In the genomic region with DNA sequence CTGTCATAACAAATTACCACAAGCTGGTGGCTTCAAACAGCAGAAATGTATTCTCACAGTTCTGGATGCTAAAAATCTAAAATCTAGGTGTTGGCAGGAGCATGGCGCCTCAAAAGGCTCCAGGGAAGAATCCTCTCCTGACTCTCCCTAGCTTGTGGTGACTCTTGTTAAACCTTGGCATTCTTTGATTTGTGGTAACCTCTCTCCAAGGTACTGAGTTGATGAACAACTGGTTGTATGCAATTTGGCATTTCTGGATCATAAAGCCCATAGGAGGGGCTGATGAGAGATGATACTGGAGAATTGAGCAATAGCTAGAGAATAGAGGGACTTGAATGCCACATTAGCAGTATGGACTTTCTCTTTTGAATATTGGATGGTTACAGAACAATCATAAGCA, we compare ENCODE assay signal across 22 cellular contexts.
"Had no signal": no experiment of that assay in that cellular context is flagged by ENCODE, and none has a peak within 500 bp of the region (broad histone marks: within the 10 kb centered on the region; RNA-seq: fewer than 3 reads in every experiment).

No MANE protein-coding gene starts in this region.

- H3K9me3 Mint-ChIP-seq: activated CD4-positive, alpha-beta memory T cell treated with anti-CD3 and anti-CD28 coated beads, Interleukin-2, amount 10 ng/mL, durations not matched to agents 7 days and 5 days; activated naive CD4-positive, alpha-beta T cell treated with anti-CD3 and anti-CD28 coated beads for 36 hours; T-helper 2 cell treated with Interferon-gamma antibody and Interleukin-4, amounts not matched to agents 5 μg/mL and 100 μg/mL, for 36 hours; type B pancreatic cell had no signal

- H3K4me1 ChIP-seq: gastrocnemius medialis, pancreas, sigmoid colon, testis had no signal

- H3K36me3 ChIP-seq: gastrocnemius medialis, neutrophil, pancreas, sigmoid colon, stomach had no signal

- H3K27me3 ChIP-seq: gastrocnemius medialis, neutrophil, pancreas, sigmoid colon, stomach, testis had no signal

- H3K4me3 ChIP-seq: gastrocnemius medialis, pancreas, sigmoid colon, stomach, testis had no signal

- H3K36me3 Mint-ChIP-seq: activated CD8-positive, alpha-beta memory T cell treated with anti-CD3 and anti-CD28 coated beads, Interleukin-2, amount 10 ng/mL, durations not matched to agents 7 days and 5 days; natural killer cell; stimulated activated effector memory CD8-positive, alpha-beta T cell treated with anti-CD3 and anti-CD28 coated beads, Interleukin-12 subunit alpha, Interleukin-12 subunit beta, amount 100 ng/mL, for 72 hours; type B pancreatic cell had no signal

- H3K4me3 Mint-ChIP-seq: activated B cell treated with CpG ODN at 0.5 μM for 24 hours; activated CD4-positive, alpha-beta memory T cell treated with anti-CD3 and anti-CD28 coated beads, Interleukin-2, amount 10 ng/mL, durations not matched to agents 7 days and 5 days; activated CD8-positive, alpha-beta memory T cell treated with anti-CD3 and anti-CD28 coated beads, Interleukin-2, amount 10 ng/mL, durations not matched to agents 7 days and 5 days; activated naive CD4-positive, alpha-beta T cell treated with anti-CD3 and anti-CD28 coated beads for 36 hours; activated naive CD8-positive, alpha-beta T cell treated with anti-CD3 and anti-CD28 coated beads, Interleukin-2, amount 50 U/mL, for 24 hours; natural killer cell; stimulated activated effector memory CD8-positive, alpha-beta T cell treated with anti-CD3 and anti-CD28 coated beads, Interleukin-12 subunit alpha, Interleukin-12 subunit beta, amount 100 ng/mL, for 72 hours; T-helper 2 cell treated with Interferon-gamma antibody and Interleukin-4, amounts not matched to agents 5 μg/mL and 100 μg/mL, for 36 hours; type B pancreatic cell had no signal

- ATAC-seq: activated CD8-positive, alpha-beta memory T cell treated with anti-CD3 and anti-CD28 coated beads, Interleukin-2, amount 10 ng/mL, durations not matched to agents 7 days and 5 days; activated naive CD8-positive, alpha-beta T cell treated with anti-CD3 and anti-CD28 coated beads, Interleukin-2, amount 50 U/mL, for 24 hours; gastrocnemius medialis; natural killer cell; pancreas; stimulated activated effector memory CD8-positive, alpha-beta T cell treated with anti-CD3 and anti-CD28 coated beads, Interleukin-12 subunit alpha, Interleukin-12 subunit beta, amount 100 ng/mL, for 72 hours had no signal

- DNase-seq: activated B cell treated with CpG ODN at 0.5 μM for 24 hours; activated CD4-positive, alpha-beta memory T cell treated with anti-CD3 and anti-CD28 coated beads, Interleukin-2, amount 10 ng/mL, durations not matched to agents 7 days and 5 days; activated CD4-positive, alpha-beta T cell treated with anti-CD3 and anti-CD28 coated beads for 4 hours; activated CD8-positive, alpha-beta memory T cell treated with anti-CD3 and anti-CD28 coated beads, Interleukin-2, amount 10 ng/mL, durations not matched to agents 7 days and 5 days; activated naive CD4-positive, alpha-beta T cell treated with anti-CD3 and anti-CD28 coated beads for 36 hours; activated naive CD8-positive, alpha-beta T cell treated with anti-CD3 and anti-CD28 coated beads, Interleukin-2, amount 50 U/mL, for 24 hours; activated T-cell treated with anti-CD3 and anti-CD28 coated beads, Interleukin-2, amount 50 U/mL, for 1 hour; aorta; effector CD4-positive, alpha-beta T cell; gastrocnemius medialis; head of caudate nucleus; kidney glomerular epithelial cell; natural killer cell; pancreas; sigmoid colon; stimulated activated CD4-positive, alpha-beta T cell treated with anti-CD3 and anti-CD28 coated beads, Interleukin-4, amount 100 ng/mL, for 24 hours; stomach; testis had no signal

- H3K27me3 Mint-ChIP-seq: activated B cell treated with CpG ODN at 0.5 μM for 24 hours; activated CD4-positive, alpha-beta memory T cell treated with anti-CD3 and anti-CD28 coated beads, Interleukin-2, amount 10 ng/mL, durations not matched to agents 7 days and 5 days; activated CD8-positive, alpha-beta memory T cell treated with anti-CD3 and anti-CD28 coated beads, Interleukin-2, amount 10 ng/mL, durations not matched to agents 7 days and 5 days; activated naive CD8-positive, alpha-beta T cell treated with anti-CD3 and anti-CD28 coated beads, Interleukin-2, amount 50 U/mL, for 24 hours; type B pancreatic cell had no signal

- H3K27ac Mint-ChIP-seq: activated B cell treated with CpG ODN at 0.5 μM for 24 hours; activated CD4-positive, alpha-beta memory T cell treated with anti-CD3 and anti-CD28 coated beads, Interleukin-2, amount 10 ng/mL, durations not matched to agents 7 days and 5 days; activated CD8-positive, alpha-beta memory T cell treated with anti-CD3 and anti-CD28 coated beads, Interleukin-2, amount 10 ng/mL, durations not matched to agents 7 days and 5 days; activated naive CD4-positive, alpha-beta T cell treated with anti-CD3 and anti-CD28 coated beads for 36 hours; activated naive CD8-positive, alpha-beta T cell treated with anti-CD3 and anti-CD28 coated beads, Interleukin-2, amount 50 U/mL, for 24 hours; natural killer cell; stimulated activated effector memory CD8-positive, alpha-beta T cell treated with anti-CD3 and anti-CD28 coated beads, Interleukin-12 subunit alpha, Interleukin-12 subunit beta, amount 100 ng/mL, for 72 hours; T-helper 2 cell treated with Interferon-gamma antibody and Interleukin-4, amounts not matched to agents 5 μg/mL and 100 μg/mL, for 36 hours; type B pancreatic cell had no signal

- H3K4me1 Mint-ChIP-seq: activated B cell treated with CpG ODN at 0.5 μM for 24 hours; activated CD4-positive, alpha-beta memory T cell treated with anti-CD3 and anti-CD28 coated beads, Interleukin-2, amount 10 ng/mL, durations not matched to agents 7 days and 5 days; activated CD8-positive, alpha-beta memory T cell treated with anti-CD3 and anti-CD28 coated beads, Interleukin-2, amount 10 ng/mL, durations not matched to agents 7 days and 5 days; activated naive CD8-positive, alpha-beta T cell treated with anti-CD3 and anti-CD28 coated beads, Interleukin-2, amount 50 U/mL, for 24 hours; natural killer cell; stimulated activated effector memory CD8-positive, alpha-beta T cell treated with anti-CD3 and anti-CD28 coated beads, Interleukin-12 subunit alpha, Interleukin-12 subunit beta, amount 100 ng/mL, for 72 hours had no signal

- H3K27ac ChIP-seq: gastrocnemius medialis, neutrophil, pancreas, sigmoid colon, stomach, testis had no signal

- H3K9me3 ChIP-seq: gastrocnemius medialis, neutrophil, pancreas, sigmoid colon, stomach, testis had no signal
